Comparison of ENCODE assay signal across 1 cellular context in genomic region chr17:76382305-76382802, GRCh38.
TF ChIP-seq lines count a peak whose summit lies in the region.

No MANE protein-coding gene starts in this region.

TF ChIP-seq in HepG2, 621 proteins besides CTCF, POLR2A, EP300 and RAD21 (continued from another document and continues in another):
- TF ChIP-seq, protein P1, sequence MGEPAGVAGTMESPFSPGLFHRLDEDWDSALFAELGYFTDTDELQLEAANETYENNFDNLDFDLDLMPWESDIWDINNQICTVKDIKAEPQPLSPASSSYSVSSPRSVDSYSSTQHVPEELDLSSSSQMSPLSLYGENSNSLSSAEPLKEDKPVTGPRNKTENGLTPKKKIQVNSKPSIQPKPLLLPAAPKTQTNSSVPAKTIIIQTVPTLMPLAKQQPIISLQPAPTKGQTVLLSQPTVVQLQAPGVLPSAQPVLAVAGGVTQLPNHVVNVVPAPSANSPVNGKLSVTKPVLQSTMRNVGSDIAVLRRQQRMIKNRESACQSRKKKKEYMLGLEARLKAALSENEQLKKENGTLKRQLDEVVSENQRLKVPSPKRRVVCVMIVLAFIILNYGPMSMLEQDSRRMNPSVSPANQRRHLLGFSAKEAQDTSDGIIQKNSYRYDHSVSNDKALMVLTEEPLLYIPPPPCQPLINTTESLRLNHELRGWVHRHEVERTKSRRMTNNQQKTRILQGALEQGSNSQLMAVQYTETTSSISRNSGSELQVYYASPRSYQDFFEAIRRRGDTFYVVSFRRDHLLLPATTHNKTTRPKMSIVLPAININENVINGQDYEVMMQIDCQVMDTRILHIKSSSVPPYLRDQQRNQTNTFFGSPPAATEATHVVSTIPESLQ (CRISPR knock-in tag; conservative IDR thresholded peaks at IDR 0.05): no peak
- TF ChIP-seq ZNF264 (CRISPR knock-in tag; IDR thresholded peaks at IDR 0.05) (0 out of 2 replicates have a peak, but pooled peaks have one; percentile 29), HNRNPH1 (optimal IDR thresholded peaks at IDR 0.05; ENCODE audit: low read depth, low read length) (peak; percentile 73), ATRX (CRISPR knock-in tag; IDR thresholded peaks at IDR 0.05; ENCODE audit: borderline replicate concordance) (no peak), SAP130 (CRISPR knock-in tag; IDR thresholded peaks at IDR 0.05; ENCODE audit: low read depth) (peak; percentile 60), ZNF737 (CRISPR knock-in tag; IDR thresholded peaks at IDR 0.05; ENCODE audit: borderline replicate concordance) (no peak), ZNF616 (CRISPR knock-in tag; IDR thresholded peaks at IDR 0.05; ENCODE audit: low read depth) (peak; percentile 49; the same call in 1 of the 2 replicates), ZNF430 (CRISPR knock-in tag; IDR thresholded peaks at IDR 0.05) (peak; percentile 74; the same call in 1 of the 2 replicates), MTF2 (CRISPR knock-in tag; IDR thresholded peaks at IDR 0.05; ENCODE audit: borderline replicate concordance) (0 out of 2 replicates have a peak, but pooled peaks have one; percentile 96), PRPF4 (IDR thresholded peaks at IDR 0.05; ENCODE audit: low read depth, low read length, poor library complexity, severe bottlenecking) (peak; percentile 57), ZBTB21 (CRISPR knock-in tag; IDR thresholded peaks at IDR 0.05) (no peak), SP2 (CRISPR knock-in tag; IDR thresholded peaks at IDR 0.05) (no peak), FOXM1 (CRISPR knock-in tag; IDR thresholded peaks at IDR 0.05) (no peak), ZNF337 (CRISPR knock-in tag; IDR thresholded peaks at IDR 0.05; ENCODE audit: borderline replicate concordance, low read depth) (no peak), ZGPAT (CRISPR knock-in tag; IDR thresholded peaks at IDR 0.05) (peak; percentile 86), HNRNPL (IDR thresholded peaks at IDR 0.05; ENCODE audit: low read depth, low read length) (peak; percentile 93), RFXAP (CRISPR knock-in tag; IDR thresholded peaks at IDR 0.05; ENCODE audit: borderline replicate concordance) (peak; percentile 54; the same call in 1 of the 2 replicates), GATAD1 (CRISPR knock-in tag; IDR thresholded peaks at IDR 0.05) (peak; percentile 44; the same call in 1 of the 2 replicates), HMGXB3 (CRISPR knock-in tag; IDR thresholded peaks at IDR 0.05; ENCODE audit: borderline replicate concordance) (peak; percentile 67), KLF11 (CRISPR knock-in tag; IDR thresholded peaks at IDR 0.05) (no peak; the same call in 1 of the 2 replicates)
- TF ChIP-seq, protein P2, sequence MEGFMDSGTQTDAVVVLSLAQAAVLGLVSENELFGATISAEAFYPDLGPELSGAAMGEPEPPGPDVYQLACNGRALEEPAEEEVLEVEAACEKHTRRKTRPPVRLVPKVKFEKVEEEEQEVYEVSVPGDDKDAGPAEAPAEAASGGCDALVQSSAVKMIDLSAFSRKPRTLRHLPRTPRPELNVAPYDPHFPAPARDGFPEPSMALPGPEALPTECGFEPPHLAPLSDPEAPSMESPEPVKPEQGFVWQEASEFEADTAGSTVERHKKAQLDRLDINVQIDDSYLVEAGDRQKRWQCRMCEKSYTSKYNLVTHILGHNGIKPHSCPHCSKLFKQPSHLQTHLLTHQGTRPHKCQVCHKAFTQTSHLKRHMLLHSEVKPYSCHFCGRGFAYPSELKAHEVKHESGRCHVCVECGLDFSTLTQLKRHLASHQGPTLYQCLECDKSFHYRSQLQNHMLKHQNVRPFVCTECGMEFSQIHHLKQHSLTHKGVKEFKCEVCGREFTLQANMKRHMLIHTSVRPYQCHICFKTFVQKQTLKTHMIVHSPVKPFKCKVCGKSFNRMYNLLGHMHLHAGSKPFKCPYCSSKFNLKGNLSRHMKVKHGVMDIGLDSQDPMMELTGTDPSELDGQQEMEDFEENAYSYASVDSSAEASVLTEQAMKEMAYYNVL (CRISPR knock-in tag; IDR thresholded peaks at IDR 0.05; ENCODE audit: borderline replicate concordance): peak; percentile 96; the same call in 1 of the 2 replicates
- TF ChIP-seq, protein P3, sequence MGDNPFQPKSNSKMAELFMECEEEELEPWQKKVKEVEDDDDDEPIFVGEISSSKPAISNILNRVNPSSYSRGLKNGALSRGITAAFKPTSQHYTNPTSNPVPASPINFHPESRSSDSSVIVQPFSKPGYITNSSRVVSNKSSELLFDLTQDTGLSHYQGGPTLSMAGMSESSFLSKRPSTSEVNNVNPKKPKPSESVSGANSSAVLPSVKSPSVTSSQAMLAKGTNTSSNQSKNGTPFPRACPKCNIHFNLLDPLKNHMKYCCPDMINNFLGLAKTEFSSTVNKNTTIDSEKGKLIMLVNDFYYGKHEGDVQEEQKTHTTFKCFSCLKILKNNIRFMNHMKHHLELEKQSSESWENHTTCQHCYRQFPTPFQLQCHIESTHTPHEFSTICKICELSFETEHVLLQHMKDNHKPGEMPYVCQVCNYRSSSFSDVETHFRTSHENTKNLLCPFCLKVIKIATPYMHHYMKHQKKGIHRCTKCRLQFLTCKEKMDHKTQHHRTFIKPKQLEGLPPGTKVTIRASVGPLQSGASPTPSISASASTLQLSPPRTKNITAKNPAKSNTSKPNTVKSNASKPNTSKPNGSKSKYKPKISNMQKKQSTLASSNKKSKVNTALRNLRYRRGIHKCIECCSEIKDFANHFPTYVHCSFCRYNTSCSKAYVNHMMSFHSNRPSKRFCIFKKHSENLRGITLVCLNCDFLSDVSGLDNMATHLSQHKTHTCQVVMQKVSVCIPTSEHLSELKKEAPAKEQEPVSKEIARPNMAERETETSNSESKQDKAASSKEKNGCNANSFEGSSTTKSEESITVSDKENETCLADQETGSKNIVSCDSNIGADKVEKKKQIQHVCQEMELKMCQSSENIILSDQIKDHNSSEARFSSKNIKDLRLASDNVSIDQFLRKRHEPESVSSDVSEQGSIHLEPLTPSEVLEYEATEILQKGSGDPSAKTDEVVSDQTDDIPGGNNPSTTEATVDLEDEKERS (CRISPR knock-in tag; IDR thresholded peaks at IDR 0.05): peak; percentile 84
- TF ChIP-seq, protein P4, sequence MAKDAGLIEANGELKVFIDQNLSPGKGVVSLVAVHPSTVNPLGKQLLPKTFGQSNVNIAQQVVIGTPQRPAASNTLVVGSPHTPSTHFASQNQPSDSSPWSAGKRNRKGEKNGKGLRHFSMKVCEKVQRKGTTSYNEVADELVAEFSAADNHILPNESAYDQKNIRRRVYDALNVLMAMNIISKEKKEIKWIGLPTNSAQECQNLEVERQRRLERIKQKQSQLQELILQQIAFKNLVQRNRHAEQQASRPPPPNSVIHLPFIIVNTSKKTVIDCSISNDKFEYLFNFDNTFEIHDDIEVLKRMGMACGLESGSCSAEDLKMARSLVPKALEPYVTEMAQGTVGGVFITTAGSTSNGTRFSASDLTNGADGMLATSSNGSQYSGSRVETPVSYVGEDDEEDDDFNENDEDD (CRISPR knock-in tag; IDR thresholded peaks at IDR 0.05; ENCODE audit: borderline replicate concordance): peak; percentile 58; the same call in 1 of the 2 replicates
- TF ChIP-seq, protein P5, sequence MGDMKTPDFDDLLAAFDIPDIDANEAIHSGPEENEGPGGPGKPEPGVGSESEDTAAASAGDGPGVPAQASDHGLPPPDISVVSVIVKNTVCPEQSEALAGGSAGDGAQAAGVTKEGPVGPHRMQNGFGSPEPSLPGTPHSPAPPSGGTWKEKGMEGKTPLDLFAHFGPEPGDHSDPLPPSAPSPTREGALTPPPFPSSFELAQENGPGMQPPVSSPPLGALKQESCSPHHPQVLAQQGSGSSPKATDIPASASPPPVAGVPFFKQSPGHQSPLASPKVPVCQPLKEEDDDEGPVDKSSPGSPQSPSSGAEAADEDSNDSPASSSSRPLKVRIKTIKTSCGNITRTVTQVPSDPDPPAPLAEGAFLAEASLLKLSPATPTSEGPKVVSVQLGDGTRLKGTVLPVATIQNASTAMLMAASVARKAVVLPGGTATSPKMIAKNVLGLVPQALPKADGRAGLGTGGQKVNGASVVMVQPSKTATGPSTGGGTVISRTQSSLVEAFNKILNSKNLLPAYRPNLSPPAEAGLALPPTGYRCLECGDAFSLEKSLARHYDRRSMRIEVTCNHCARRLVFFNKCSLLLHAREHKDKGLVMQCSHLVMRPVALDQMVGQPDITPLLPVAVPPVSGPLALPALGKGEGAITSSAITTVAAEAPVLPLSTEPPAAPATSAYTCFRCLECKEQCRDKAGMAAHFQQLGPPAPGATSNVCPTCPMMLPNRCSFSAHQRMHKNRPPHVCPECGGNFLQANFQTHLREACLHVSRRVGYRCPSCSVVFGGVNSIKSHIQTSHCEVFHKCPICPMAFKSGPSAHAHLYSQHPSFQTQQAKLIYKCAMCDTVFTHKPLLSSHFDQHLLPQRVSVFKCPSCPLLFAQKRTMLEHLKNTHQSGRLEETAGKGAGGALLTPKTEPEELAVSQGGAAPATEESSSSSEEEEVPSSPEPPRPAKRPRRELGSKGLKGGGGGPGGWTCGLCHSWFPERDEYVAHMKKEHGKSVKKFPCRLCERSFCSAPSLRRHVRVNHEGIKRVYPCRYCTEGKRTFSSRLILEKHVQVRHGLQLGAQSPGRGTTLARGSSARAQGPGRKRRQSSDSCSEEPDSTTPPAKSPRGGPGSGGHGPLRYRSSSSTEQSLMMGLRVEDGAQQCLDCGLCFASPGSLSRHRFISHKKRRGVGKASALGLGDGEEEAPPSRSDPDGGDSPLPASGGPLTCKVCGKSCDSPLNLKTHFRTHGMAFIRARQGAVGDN (CRISPR knock-in tag; IDR thresholded peaks at IDR 0.05): peak; percentile 77
- TF ChIP-seq, protein P6, sequence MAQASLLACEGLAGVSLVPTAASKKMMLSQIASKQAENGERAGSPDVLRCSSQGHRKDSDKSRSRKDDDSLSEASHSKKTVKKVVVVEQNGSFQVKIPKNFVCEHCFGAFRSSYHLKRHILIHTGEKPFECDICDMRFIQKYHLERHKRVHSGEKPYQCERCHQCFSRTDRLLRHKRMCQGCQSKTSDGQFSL (CRISPR knock-in tag; IDR thresholded peaks at IDR 0.05): no peak; the same call in 1 of the 2 replicates
- TF ChIP-seq, protein P7, sequence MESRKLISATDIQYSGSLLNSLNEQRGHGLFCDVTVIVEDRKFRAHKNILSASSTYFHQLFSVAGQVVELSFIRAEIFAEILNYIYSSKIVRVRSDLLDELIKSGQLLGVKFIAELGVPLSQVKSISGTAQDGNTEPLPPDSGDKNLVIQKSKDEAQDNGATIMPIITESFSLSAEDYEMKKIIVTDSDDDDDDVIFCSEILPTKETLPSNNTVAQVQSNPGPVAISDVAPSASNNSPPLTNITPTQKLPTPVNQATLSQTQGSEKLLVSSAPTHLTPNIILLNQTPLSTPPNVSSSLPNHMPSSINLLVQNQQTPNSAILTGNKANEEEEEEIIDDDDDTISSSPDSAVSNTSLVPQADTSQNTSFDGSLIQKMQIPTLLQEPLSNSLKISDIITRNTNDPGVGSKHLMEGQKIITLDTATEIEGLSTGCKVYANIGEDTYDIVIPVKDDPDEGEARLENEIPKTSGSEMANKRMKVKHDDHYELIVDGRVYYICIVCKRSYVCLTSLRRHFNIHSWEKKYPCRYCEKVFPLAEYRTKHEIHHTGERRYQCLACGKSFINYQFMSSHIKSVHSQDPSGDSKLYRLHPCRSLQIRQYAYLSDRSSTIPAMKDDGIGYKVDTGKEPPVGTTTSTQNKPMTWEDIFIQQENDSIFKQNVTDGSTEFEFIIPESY (CRISPR knock-in tag; IDR thresholded peaks at IDR 0.05): peak; percentile 36; the same call in 1 of the 2 replicates
